ENCODE assay signal across 34 cellular contexts in genomic region chr22:39226353-39226752, GRCh38. TPM values are rescaled to one million over a fixed set of nuclear protein-coding genes. Genes with fewer than 3 reads are reported as not detected.
"Had no signal": no experiment of that assay in that cellular context is flagged by ENCODE, and none has a peak within 500 bp of the region (broad histone marks: within the 10 kb centered on the region; RNA-seq: fewer than 3 reads in every experiment).

No MANE protein-coding gene starts in this region.

- H3K9me3 Mint-ChIP-seq: activated CD4-positive, alpha-beta memory T cell treated with anti-CD3 and anti-CD28 coated beads for 36 hours; activated naive CD8-positive, alpha-beta T cell treated with anti-CD3 and anti-CD28 coated beads for 36 hours; T-helper 1 cell treated with Interleukin-12 subunit alpha and Interleukin-12 subunit beta and Interleukin-4 antibody, amounts not matched to agents 30 μg/mL and 1 μg/mL, for 36 hours; T-helper 2 cell treated with Interferon-gamma antibody and Interleukin-4, amounts not matched to agents 5 μg/mL and 100 μg/mL, for 36 hours; WTC11 had no signal

- H3K27me3 Mint-ChIP-seq: activated CD4-positive, alpha-beta memory T cell treated with anti-CD3 and anti-CD28 coated beads for 36 hours had no signal

- H3K27ac Mint-ChIP-seq: activated CD4-positive, alpha-beta memory T cell treated with anti-CD3 and anti-CD28 coated beads for 36 hours; activated naive CD8-positive, alpha-beta T cell treated with anti-CD3 and anti-CD28 coated beads for 36 hours; T-helper 1 cell treated with Interleukin-12 subunit alpha and Interleukin-12 subunit beta and Interleukin-4 antibody, amounts not matched to agents 30 μg/mL and 1 μg/mL, for 36 hours; T-helper 2 cell treated with Interferon-gamma antibody and Interleukin-4, amounts not matched to agents 5 μg/mL and 100 μg/mL, for 36 hours had no signal

- H3K36me3 Mint-ChIP-seq: activated naive CD8-positive, alpha-beta T cell treated with anti-CD3 and anti-CD28 coated beads for 36 hours had no signal

- H3K9ac ChIP-seq: SK-N-SH had no signal

- H3K4me3 Mint-ChIP-seq: activated CD4-positive, alpha-beta memory T cell treated with anti-CD3 and anti-CD28 coated beads for 36 hours; activated naive CD8-positive, alpha-beta T cell treated with anti-CD3 and anti-CD28 coated beads for 36 hours; T-helper 1 cell treated with Interleukin-12 subunit alpha and Interleukin-12 subunit beta and Interleukin-4 antibody, amounts not matched to agents 30 μg/mL and 1 μg/mL, for 36 hours; T-helper 2 cell treated with Interferon-gamma antibody and Interleukin-4, amounts not matched to agents 5 μg/mL and 100 μg/mL, for 36 hours; WTC11 had no signal

- H3K9me3 ChIP-seq: MG63, SJSA1, SK-N-SH had no signal

- ATAC-seq: activated CD4-positive, CD25-positive, alpha-beta regulatory T cell treated with anti-CD3 and anti-CD28 coated beads, Interleukin-2, amount 50 U/mL, for 24 hours; WTC11 had no signal

- DNase-seq: activated CD4-positive, alpha-beta memory T cell treated with anti-CD3 and anti-CD28 coated beads for 36 hours; activated CD4-positive, alpha-beta T cell treated with anti-CD3 and anti-CD28 coated beads for 4 hours; activated CD4-positive, alpha-beta T cell treated with anti-CD3 and anti-CD28 coated beads, Interleukin-2, amount 50 U/mL, for 1 hour; activated CD8-positive, alpha-beta memory T cell treated with anti-CD3 and anti-CD28 coated beads, Interleukin-2, amount 50 U/mL, for 4 hours; activated effector memory CD4-positive, alpha-beta T cell treated with anti-CD3 and anti-CD28 coated beads, Interleukin-2, amount 50 U/mL, for 16 hours; activated naive CD4-positive, alpha-beta T cell; activated naive CD4-positive, alpha-beta T cell treated with anti-CD3 and anti-CD28 coated beads, Interleukin-2, amount 50 U/mL, for 16 hours; activated naive CD8-positive, alpha-beta T cell treated with anti-CD3 and anti-CD28 coated beads for 36 hours; activated T-cell treated with anti-CD3 and anti-CD28 coated beads, Interleukin-2, amount 50 U/mL, for 48 hours; amniotic stem cell; aorta; brain microvascular endothelial cell; central memory CD4-positive, alpha-beta T cell; Karpas-422; KBM-7; MG63; NCI-H1048; NCI-H1105 treated with DMSO at 0.1 percent for 48 hours; NCI-H1436 treated with DMSO at 0.1 percent for 48 hours; NCI-H1694 treated with DMSO at 0.1 percent for 48 hours; NCI-H2029; NCI-H345; NCI-H524 treated with DMSO at 0.1 percent for 48 hours; NCI-H748 treated with DMSO at 0.1 percent for 48 hours; NK-92 treated with Interleukin-12 subunit alpha and Interleukin-12 subunit beta, amount 100 ng/mL, for 24 hours; PC-9; SHP77; SK-N-SH had no signal

- H3K36me3 ChIP-seq: brain microvascular endothelial cell, MG63, SJSA1 had no signal

- H3K4me3 ChIP-seq: MG63, PC-9, SJSA1 had no signal

- H2AFZ ChIP-seq: PC-9 had no signal

- H3K27me3 ChIP-seq: brain microvascular endothelial cell, MG63, SJSA1 had no signal

- H3K4me2 ChIP-seq: PC-9, SK-N-SH had no signal

- H3K27ac ChIP-seq: brain microvascular endothelial cell, PC-9, SJSA1 had no signal

RNA-seq across cellular contexts. Expression of gene PDGFB, which starts 18.4 kb away (rescaled TPM):
- total RNA-seq: NCI-H460 had no signal
